ENCODE assay signal across 8 cellular contexts in the genomic region with DNA sequence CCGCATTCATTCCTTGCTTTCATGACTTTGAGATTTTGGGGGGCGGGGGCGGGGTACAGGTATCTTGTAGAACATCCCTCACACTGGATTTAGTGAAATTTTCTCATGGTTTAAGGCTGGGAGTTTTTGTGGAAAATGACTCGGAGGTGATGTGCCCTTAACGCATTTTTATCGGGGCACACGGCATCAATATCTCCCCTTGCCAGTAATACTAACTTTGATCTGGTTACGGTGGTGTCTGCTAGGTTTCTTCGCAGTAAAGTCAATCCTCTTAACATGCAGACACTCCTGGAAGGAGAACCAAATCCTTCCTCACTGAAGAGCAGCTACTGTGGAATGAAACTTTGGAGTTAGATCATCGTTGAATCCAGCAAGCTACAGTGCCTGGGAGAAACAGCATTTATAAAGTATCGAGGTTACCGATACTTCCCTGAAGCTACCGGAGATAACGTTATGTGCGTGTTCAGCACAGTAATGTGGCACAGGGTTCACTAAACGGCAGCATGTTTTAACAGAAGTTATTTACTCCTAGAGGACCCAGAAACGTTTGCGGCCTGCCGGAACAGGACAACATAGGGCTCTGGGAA. TPM values are rescaled to one million over a fixed set of nuclear protein-coding genes. Genes with fewer than 3 reads are reported as not detected.
DNase-seq lines count a peak whose midpoint lies in the region; ATAC-seq and TF ChIP-seq lines count a peak whose summit lies in the region.

No MANE protein-coding gene starts in this region.

- intact Hi-C loops in heart right ventricle (cut with DNase I) (loop anchor here in 3 of 10 donors (5.0 to 10.0 kb wide), 4 partner anchors 38 to 852 kb away; no protein-coding TSS in a partner anchor), left ventricle myocardium superior (cut with micrococcal nuclease) (no loop called here), aorta (cut with DNase I) (no loop called here)

- peak overlapping the region in 9 of 10 donors; percentile 68 to 92 (median 76) for H3K4me3 ChIP-seq in heart right ventricle
- peak overlapping the region; percentile 88 for H3K4me3 ChIP-seq in brain microvascular endothelial cell (ENCODE audit: low read depth, low read length)
- H3K4me3 ChIP-seq in mesodermal cell (ENCODE audit: extremely low read depth, insufficient read depth, low read length, poor library complexity, severe bottlenecking) = peak overlapping the region; percentile 84
- peak overlapping the region; percentile 49 to 57 for H3K4me3 ChIP-seq in aorta (ENCODE audit: low read length in 2 of 2)

- H3K4me1 ChIP-seq in heart right ventricle (peaks cover 0 to 61% (median 39%) of the 10 kb centered on the region in 9 donors), mesodermal cell (ENCODE audit: control insufficient read depth, insufficient read depth, low read length, poor library complexity, severe bottlenecking) (peaks cover 7% of the 10 kb centered on the region), aorta (ENCODE audit: control insufficient read depth in 1 of 2, insufficient read depth in 2 of 2, low read length in 2 of 2) (no peaks in the 10 kb centered on the region)

- peak overlapping the region in 9 of 10 donors; percentile 85 to 98 (median 96) for H3K27ac ChIP-seq in heart right ventricle
- peak overlapping the region; percentile 81 for H3K27ac ChIP-seq in brain microvascular endothelial cell
- peak overlapping the region; percentile 93 for H3K27ac ChIP-seq in mesodermal cell (ENCODE audit: low read depth, low read length, severe bottlenecking)
- peak overlapping the region; percentile 18 to 25 for H3K27ac ChIP-seq in aorta (ENCODE audit: low read depth in 1 of 2, low read length in 2 of 2)

- TF ChIP-seq CTCF in heart right ventricle (IDR thresholded peaks at IDR 0.05) (no peak), brain microvascular endothelial cell (IDR thresholded peaks at IDR 0.05; ENCODE audit: low read depth, low read length, missing control alignments) (no peak)

- ATAC-seq in heart right ventricle (no peak), left ventricle myocardium superior (no peak), aorta (ENCODE audit: low FRiP score) (no peak), GM21825 (IDR thresholded peaks at IDR 0.05; ENCODE audit: unreplicated experiment) (no peak), HG03159 (IDR thresholded peaks at IDR 0.05; ENCODE audit: unreplicated experiment) (no peak)

- DNase-seq in heart right ventricle = no peak
- no peak for DNase-seq in left ventricle myocardium superior
- DNase-seq in brain microvascular endothelial cell = no peak
- no peak for DNase-seq in aorta
- DNase-seq in NCI-H146 treated with DMSO at 0.1 percent for 48 hours (lab: John Stamatoyannopoulos, UW; ENCODE audit: unreplicated experiment) = no peak

- no peaks in the 10 kb centered on the region for H3K9me3 ChIP-seq in heart right ventricle
- no peaks in the 10 kb centered on the region for H3K9me3 ChIP-seq in mesodermal cell (ENCODE audit: control insufficient read depth, low read length)
- no peaks in the 10 kb centered on the region for H3K9me3 ChIP-seq in aorta (ENCODE audit: control insufficient read depth, low read length)

- in situ Hi-C loops in brain microvascular endothelial cell (cut with HindIII; ENCODE audit: low pct_ligation_motif_present, low sequenced_read_pairs) = no loop called here

- H3K36me3 ChIP-seq in heart right ventricle (peaks cover 0 to 51% (median 4%) of the 10 kb centered on the region in 9 donors), brain microvascular endothelial cell (replicated peaks) (peaks cover 4% of the 10 kb centered on the region), mesodermal cell (ENCODE audit: control insufficient read depth, insufficient read depth, low read length) (peaks cover 51% of the 10 kb centered on the region), aorta (ENCODE audit: control insufficient read depth in 1 of 2, insufficient read depth in 2 of 2, low read length in 1 of 2) (peaks cover 0 to 1% of the 10 kb centered on the region in 2 donors)

- WGBS in heart right ventricle, 2 donors = 36 to 42% methylated on average over 19 of the region's 19 CpGs
- 37 to 46% methylated on average over 12 to 14 of the region's 19 CpGs for WGBS in mesodermal cell (ENCODE audit: insufficient coverage in 2 of 2), 2 experiments
- WGBS in aorta, 2 donors = 23 to 29% methylated on average over 19 of the region's 19 CpGs

- H3K27me3 ChIP-seq in heart right ventricle = no peaks in the 10 kb centered on the region
- H3K27me3 ChIP-seq in brain microvascular endothelial cell (replicated peaks) = no peaks in the 10 kb centered on the region
- H3K27me3 ChIP-seq in aorta (ENCODE audit: control insufficient read depth in 1 of 2, insufficient read depth in 2 of 2, low read length in 1 of 2) = no peaks in the 10 kb centered on the region

RNA-seq across cellular contexts. Expression of gene DYNLRB1, which starts 1.2 kb away (rescaled TPM):
- total RNA-seq in heart right ventricle (100 to 1,000 TPM; 132 to 187 (median 148) TPM), left ventricle myocardium superior (154 TPM), aorta (100 to 1,000 TPM; 120 to 143 TPM)
- polyA plus RNA-seq in heart right ventricle (100 to 1,000 TPM; 253 to 408 TPM), aorta (100 to 1,000 TPM; 302 to 305 TPM)
- 234 TPM for polyA plus RNA-seq in mesodermal cell (2013, experiment 1 of 2)
- polyA plus RNA-seq in mesodermal cell (2013, experiment 2 of 2) = 218 TPM

RNA-seq across cellular contexts. Expression of gene MAP1LC3A, which starts 43.5 kb away (rescaled TPM):
- total RNA-seq in heart right ventricle = 100 to 1,000 TPM in 2 of 10 donors, 10 to 100 TPM in 8; 61.7 to 137 (median 74.6) TPM
- polyA plus RNA-seq in heart right ventricle = 100 to 1,000 TPM in 1 of 2 donors, 10 to 100 TPM in 1; 61.5 to 133 TPM
- total RNA-seq in left ventricle myocardium superior = 137 TPM
- polyA plus RNA-seq in mesodermal cell (2013, experiment 1 of 2) = 51.3 TPM
- 41.9 TPM for polyA plus RNA-seq in mesodermal cell (2013, experiment 2 of 2)
- 10 to 100 TPM; 45.0 to 46.1 TPM for total RNA-seq in aorta
- polyA plus RNA-seq in aorta = 10 to 100 TPM; 32.6 to 92.9 TPM

Comparison
In these comparisons a context has a peak if more than half of its experiments do, and no peak if none do; other contexts are left out.
1. H3K27ac ChIP-seq: peak in every context shown above with its lines; median percentile 96 in heart right ventricle; 93 in mesodermal cell; 81 in brain microvascular endothelial cell; 22 in aorta.